In genomic region chr19:34673590-34673989, GRCh38 we compare ENCODE assay signal across 25 cellular contexts. TPM values are rescaled to one million over a fixed set of nuclear protein-coding genes. Genes with fewer than 3 reads are reported as not detected.
"Had no signal": no experiment of that assay in that cellular context is flagged by ENCODE, and none has a peak within 500 bp of the region (broad histone marks: within the 10 kb centered on the region; RNA-seq: fewer than 3 reads in every experiment).

No MANE protein-coding gene starts in this region.

- FAIRE-seq: HTR-8/SVneo, RCC 7860 had no signal

- H3K4me3 ChIP-seq: MG63, SJSA1, SK-N-MC had no signal

- H3K9me3 ChIP-seq: SJSA1 had no signal

- DNase-seq: IMR-90, Karpas-422, KG1, MG63, NCI-H1092, NCI-H1105 treated with DMSO at 0.1 percent for 48 hours, NCI-H1417 treated with DMSO at 0.1 percent for 48 hours, NCI-H146, NCI-H1694 treated with DMSO at 0.1 percent for 48 hours, NCI-H1930, NCI-H2081, NCI-H2107, NCI-H2227 treated with DMSO at 0.1 percent for 48 hours, NCI-H524 treated with DMSO at 0.1 percent for 48 hours, NCI-H69, NCI-H774, Right ventricle myocardium superior, RPMI8226, SIG-M5, SW 1271 had no signal

- H3K27ac ChIP-seq: HL-60, SJSA1, SK-N-MC had no signal

- H3K27me3 ChIP-seq: MG63, SJSA1 had no signal

RNA-seq across cellular contexts. Expression of gene SCGB2B2, which starts 3.4 kb away (rescaled TPM):
- total RNA-seq: IMR-90, SJSA1 had no signal
- polyA plus RNA-seq: IMR-90 had no signal
